In genomic region chr2:26144953-26145680, GRCh38 we compare ENCODE assay signal across 8 cellular contexts. TPM values are rescaled to one million over a fixed set of nuclear protein-coding genes. Genes with fewer than 3 reads are reported as not detected.
A peak's percentile ranks its signal among the peaks of the same experiment; 100 is the strongest.
DNase-seq lines count a peak whose midpoint lies in the region; ATAC-seq lines count a peak whose summit lies in the region.

No MANE protein-coding gene starts in this region.

- H3K4me3 ChIP-seq in SK-N-MC = no peak overlapping the region

- H3K9ac ChIP-seq in SK-N-MC (ENCODE audit: insufficient read length) = no peak overlapping the region

- DNase-seq in EH (ENCODE audit: low read depth) (peak; percentile 69), LoVo (ENCODE audit: low spot score) (peak; percentile 71), SK-N-MC (ENCODE audit: low read depth, low spot score) (peak; percentile 39), left cardiac atrium (peak; percentile 53), pulmonary artery endothelial cell (ENCODE audit: low read depth, low spot score) (peak; percentile 10)
- DNase-seq in activated naive CD8-positive, alpha-beta T cell treated with anti-CD3 and anti-CD28 coated beads, Interleukin-2, amount 10 ng/mL, durations not matched to agents 7 days and 5 days = peak; percentile 65

- no peaks in the 10 kb centered on the region for H3K36me3 Mint-ChIP-seq in activated naive CD8-positive, alpha-beta T cell treated with anti-CD3 and anti-CD28 coated beads, Interleukin-2, amount 10 ng/mL, durations not matched to agents 7 days and 5 days

- ATAC-seq in activated naive CD8-positive, alpha-beta T cell treated with anti-CD3 and anti-CD28 coated beads, Interleukin-2, amount 10 ng/mL, durations not matched to agents 7 days and 5 days (ENCODE audit: low read depth) = peak; percentile 52
- ATAC-seq in left cardiac atrium = peak; percentile 67 to 73
- no peak for ATAC-seq in HG02642 (IDR thresholded peaks at IDR 0.05; ENCODE audit: poor library complexity, unreplicated experiment)
- ATAC-seq in HG03571 (IDR thresholded peaks at IDR 0.05; ENCODE audit: unreplicated experiment) = no peak

- H3K4me1 Mint-ChIP-seq in activated naive CD8-positive, alpha-beta T cell treated with anti-CD3 and anti-CD28 coated beads, Interleukin-2, amount 10 ng/mL, durations not matched to agents 7 days and 5 days = no peaks in the 10 kb centered on the region

- no peak overlapping the region for H3K4me3 Mint-ChIP-seq in activated naive CD8-positive, alpha-beta T cell treated with anti-CD3 and anti-CD28 coated beads, Interleukin-2, amount 10 ng/mL, durations not matched to agents 7 days and 5 days

- no peak overlapping the region for H3K27ac Mint-ChIP-seq in activated naive CD8-positive, alpha-beta T cell treated with anti-CD3 and anti-CD28 coated beads, Interleukin-2, amount 10 ng/mL, durations not matched to agents 7 days and 5 days

- H3K27me3 Mint-ChIP-seq in activated naive CD8-positive, alpha-beta T cell treated with anti-CD3 and anti-CD28 coated beads, Interleukin-2, amount 10 ng/mL, durations not matched to agents 7 days and 5 days = peaks cover 2% of the 10 kb centered on the region

- no peak overlapping the region for H3K27ac ChIP-seq in SK-N-MC

- no peaks in the 10 kb centered on the region for H3K9me3 Mint-ChIP-seq in activated naive CD8-positive, alpha-beta T cell treated with anti-CD3 and anti-CD28 coated beads, Interleukin-2, amount 10 ng/mL, durations not matched to agents 7 days and 5 days

- intact Hi-C loops in left cardiac atrium (cut with DNase I) = loop anchor here (2.0 to 10.0 kb wide), 4 partner anchors 58 to 193 kb away; no protein-coding TSS in a partner anchor

- H3K9me3 ChIP-seq in SK-N-MC (ENCODE audit: low read depth, low read length) = no peaks in the 10 kb centered on the region

- H3K36me3 ChIP-seq in SK-N-MC (ENCODE audit: insufficient read depth, low read length) = no peaks in the 10 kb centered on the region

- POLR2A ChIA-PET in activated naive CD8-positive, alpha-beta T cell treated with anti-CD3 and anti-CD28 coated beads, Interleukin-2, amount 10 ng/mL, durations not matched to agents 7 days and 5 days (lab: Charles Lee) = no interaction called here

RNA-seq across cellular contexts. Expression of gene GAREM2, which starts 27.8 kb away (rescaled TPM):
- 1 to 10 TPM; 4.1 to 4.9 TPM for total RNA-seq in activated naive CD8-positive, alpha-beta T cell treated with anti-CD3 and anti-CD28 coated beads, Interleukin-2, amount 10 ng/mL, durations not matched to agents 7 days and 5 days
- total RNA-seq in left cardiac atrium (1 to 10 TPM; 4.2 to 4.8 TPM), pulmonary artery endothelial cell (0.46 and 0.92 TPM in 2 replicates)

Comparison
In these comparisons a context has a peak if more than half of its experiments do, and no peak if none do; other contexts are left out.
1. DNase-seq: peak in every context shown above with its lines; median percentile 71 in LoVo; 69 in EH; 65 in activated naive CD8-positive, alpha-beta T cell treated with anti-CD3 and anti-CD28 coated beads, Interleukin-2, amount 10 ng/mL, durations not matched to agents 7 days and 5 days; 53 in left cardiac atrium; 39 in SK-N-MC; 10 in pulmonary artery endothelial cell.
2. ATAC-seq: peak in activated naive CD8-positive, alpha-beta T cell treated with anti-CD3 and anti-CD28 coated beads, Interleukin-2, amount 10 ng/mL, durations not matched to agents 7 days and 5 days (single experiment) and left cardiac atrium (2 of 2); none in HG02642 (single experiment) and HG03571 (single experiment).